18 cellular contexts compared by ENCODE assay signal in the genomic region with DNA sequence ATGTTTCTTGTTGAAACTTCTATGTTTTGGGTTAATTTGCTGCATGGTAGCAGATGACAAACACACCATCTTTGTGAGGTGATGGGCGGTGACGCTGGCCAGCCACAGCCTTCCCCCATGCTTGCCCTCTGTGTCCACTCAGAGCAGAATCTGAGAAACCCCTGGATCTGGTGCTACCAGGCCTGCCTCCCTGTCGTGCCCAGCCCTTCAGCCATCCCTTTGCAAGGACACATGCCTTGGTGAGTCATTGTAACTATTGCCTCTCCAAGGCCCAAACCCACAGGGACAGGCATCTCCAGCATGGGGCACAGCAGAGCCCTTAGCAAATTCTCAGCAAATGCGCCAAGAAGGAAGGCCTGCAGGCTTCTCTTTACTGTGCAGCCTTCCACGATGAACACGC. TPM values are rescaled to one million over a fixed set of nuclear protein-coding genes. Genes with fewer than 3 reads are reported as not detected.
"Had no signal": no experiment of that assay in that cellular context is flagged by ENCODE, and none has a peak within 500 bp of the region (broad histone marks: within the 10 kb centered on the region; RNA-seq: fewer than 3 reads in every experiment).

No MANE protein-coding gene starts in this region.

- H3K9me3 Mint-ChIP-seq: activated CD8-positive, alpha-beta T cell treated with anti-CD3 and anti-CD28 coated beads for 36 hours; activated naive CD4-positive, alpha-beta T cell treated with anti-CD3 and anti-CD28 coated beads for 36 hours; activated T-helper 17 cell treated with anti-CD3 and anti-CD28 coated beads, Interleukin-2, amount 50 U/mL, for 72 hours; naive thymus-derived CD8-positive, alpha-beta T cell; T-helper 1 cell treated with Interleukin-12 subunit alpha and Interleukin-12 subunit beta and Interleukin-4 antibody, amounts not matched to agents 30 μg/mL and 1 μg/mL, for 36 hours had no signal

- H3K36me3 Mint-ChIP-seq: activated CD8-positive, alpha-beta memory T cell treated with anti-CD3 and anti-CD28 coated beads, Interleukin-2, amount 10 ng/mL, durations not matched to agents 7 days and 5 days had no signal

- H3K27me3 Mint-ChIP-seq: activated CD8-positive, alpha-beta memory T cell treated with anti-CD3 and anti-CD28 coated beads, Interleukin-2, amount 10 ng/mL, durations not matched to agents 7 days and 5 days had no signal

- H3K4me3 Mint-ChIP-seq: activated CD8-positive, alpha-beta memory T cell treated with anti-CD3 and anti-CD28 coated beads, Interleukin-2, amount 10 ng/mL, durations not matched to agents 7 days and 5 days; activated CD8-positive, alpha-beta T cell treated with anti-CD3 and anti-CD28 coated beads for 36 hours; activated naive CD4-positive, alpha-beta T cell treated with anti-CD3 and anti-CD28 coated beads for 36 hours; activated T-helper 17 cell treated with anti-CD3 and anti-CD28 coated beads, Interleukin-2, amount 50 U/mL, for 72 hours; naive thymus-derived CD8-positive, alpha-beta T cell; T-helper 1 cell treated with Interleukin-12 subunit alpha and Interleukin-12 subunit beta and Interleukin-4 antibody, amounts not matched to agents 30 μg/mL and 1 μg/mL, for 36 hours had no signal

- DNase-seq: activated CD4-positive, alpha-beta T cell treated with anti-CD3 and anti-CD28 coated beads for 48 hours; activated CD4-positive, CD25-positive, alpha-beta regulatory T cell; activated CD8-positive, alpha-beta memory T cell treated with anti-CD3 and anti-CD28 coated beads, Interleukin-2, amount 10 ng/mL, durations not matched to agents 7 days and 5 days; activated CD8-positive, alpha-beta T cell treated with anti-CD3 and anti-CD28 coated beads for 36 hours; activated naive CD4-positive, alpha-beta T cell treated with anti-CD3 and anti-CD28 coated beads for 36 hours; left cardiac atrium; naive thymus-derived CD8-positive, alpha-beta T cell; nucleus accumbens; stimulated activated CD4-positive, alpha-beta T cell treated with anti-CD3 and anti-CD28 coated beads, Interleukin-4, amount 100 ng/mL, for 24 hours; stimulated activated naive CD4-positive, alpha-beta T cell treated with Interleukin-2 at 50 U/mL for 16 hours; T1000 had no signal

- H3K36me3 ChIP-seq: heart left ventricle, upper lobe of left lung had no signal

- ATAC-seq: activated CD8-positive, alpha-beta memory T cell treated with anti-CD3 and anti-CD28 coated beads, Interleukin-2, amount 10 ng/mL, durations not matched to agents 7 days and 5 days; activated CD8-positive, alpha-beta T cell treated with anti-CD3 and anti-CD28 coated beads for 36 hours; activated T-helper 17 cell treated with anti-CD3 and anti-CD28 coated beads, Interleukin-2, amount 50 U/mL, for 72 hours; heart left ventricle; left cardiac atrium; naive thymus-derived CD8-positive, alpha-beta T cell had no signal

- H3K4me3 ChIP-seq: heart left ventricle, upper lobe of left lung had no signal

- H3K27ac ChIP-seq: heart left ventricle, upper lobe of left lung had no signal

- H3K9me3 ChIP-seq: upper lobe of left lung had no signal

- H3K4me1 Mint-ChIP-seq: activated CD8-positive, alpha-beta memory T cell treated with anti-CD3 and anti-CD28 coated beads, Interleukin-2, amount 10 ng/mL, durations not matched to agents 7 days and 5 days; activated T-helper 17 cell treated with anti-CD3 and anti-CD28 coated beads, Interleukin-2, amount 50 U/mL, for 72 hours; naive thymus-derived CD8-positive, alpha-beta T cell had no signal

- H3K27me3 ChIP-seq: upper lobe of left lung had no signal

- H3K27ac Mint-ChIP-seq: activated CD8-positive, alpha-beta memory T cell treated with anti-CD3 and anti-CD28 coated beads, Interleukin-2, amount 10 ng/mL, durations not matched to agents 7 days and 5 days; activated CD8-positive, alpha-beta T cell treated with anti-CD3 and anti-CD28 coated beads for 36 hours; activated naive CD4-positive, alpha-beta T cell treated with anti-CD3 and anti-CD28 coated beads for 36 hours; activated T-helper 17 cell treated with anti-CD3 and anti-CD28 coated beads, Interleukin-2, amount 50 U/mL, for 72 hours; naive thymus-derived CD8-positive, alpha-beta T cell; T-helper 1 cell treated with Interleukin-12 subunit alpha and Interleukin-12 subunit beta and Interleukin-4 antibody, amounts not matched to agents 30 μg/mL and 1 μg/mL, for 36 hours had no signal

RNA-seq across cellular contexts. Expression of a gene that starts 48.1 kb away (rescaled TPM):
- total RNA-seq: activated CD8-positive, alpha-beta memory T cell treated with anti-CD3 and anti-CD28 coated beads, Interleukin-2, amount 10 ng/mL, durations not matched to agents 7 days and 5 days; activated CD8-positive, alpha-beta T cell treated with anti-CD3 and anti-CD28 coated beads for 36 hours; activated naive CD4-positive, alpha-beta T cell treated with anti-CD3 and anti-CD28 coated beads for 36 hours; activated T-helper 17 cell treated with anti-CD3 and anti-CD28 coated beads, Interleukin-2, amount 50 U/mL, for 72 hours; epithelial cell of proximal tubule; fibroblast of villous mesenchyme; SK-MEL-5 had no signal
